22 cellular contexts compared by ENCODE assay signal in the genomic region with DNA sequence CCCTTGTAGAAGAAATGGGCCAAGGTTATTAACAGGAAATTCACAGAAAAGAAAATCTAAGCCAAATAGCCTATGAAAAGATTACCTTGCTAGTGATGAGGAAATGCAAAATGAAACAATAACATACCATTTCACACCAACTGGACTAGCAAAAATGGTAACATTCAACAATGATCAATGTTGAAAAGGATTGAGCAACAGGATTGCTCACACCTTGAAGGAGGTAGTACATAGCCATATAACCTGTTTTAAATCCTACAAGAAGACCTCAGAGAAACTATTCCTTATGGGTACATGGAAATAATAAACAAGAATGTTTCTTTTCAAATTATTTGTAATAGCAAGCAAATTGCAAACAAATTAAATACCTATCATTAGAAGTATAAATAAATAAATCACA.
DNase-seq lines count a peak whose midpoint lies in the region; ATAC-seq, FAIRE-seq and TF ChIP-seq lines count a peak whose summit lies in the region.
"Had no signal": no experiment of that assay in that cellular context is flagged by ENCODE, and none has a peak within 500 bp of the region (broad histone marks: within the 10 kb centered on the region; RNA-seq: fewer than 3 reads in every experiment).

No MANE protein-coding gene starts in this region.

- H3K27ac Mint-ChIP-seq in Caco-2 (ENCODE audit: unreplicated experiment): no peak overlapping the region
- H3K27ac Mint-ChIP-seq: B cell; CD14-positive monocyte; CD4-positive, alpha-beta memory T cell; CD4-positive, CD25-positive, alpha-beta regulatory T cell; CD8-positive, alpha-beta memory T cell had no signal

- intact Hi-C loops in Caco-2 (cut with micrococcal nuclease; ENCODE audit: unreplicated experiment) (no loop called here), pancreas (cut with DNase I) (no loop called here)

- DNase-seq in bronchial epithelial cell (ENCODE audit: low read depth) (peak; percentile 46), Caco-2 (no peak), pancreas (no peak), retina (no peak)
- DNase-seq: 8988T; AML-193; Calu3; CD4-positive, alpha-beta memory T cell; CD4-positive, CD25-positive, alpha-beta regulatory T cell; CD8-positive, alpha-beta memory T cell; COR-L47; DMS79 treated with DMSO at 0.1 percent for 48 hours; GF-D8 had no signal

- ATAC-seq in esophagus mucosa (peak; percentile 64), pancreas (no peak)

- H3K36me3 ChIP-seq in bronchial epithelial cell (ENCODE audit: control insufficient read depth, insufficient read depth, low read length) (no peaks in the 10 kb centered on the region), Caco-2 (ENCODE audit: control insufficient read depth, insufficient read depth, low read length) (no peaks in the 10 kb centered on the region), pancreas (no peaks in the 10 kb centered on the region)
- H3K36me3 ChIP-seq: BLaER1 treated with 17β-estradiol and CSF1 and Interleukin-3, amounts not matched to agents 10 nM and 100 nM had no signal

- no peak overlapping the region for H3K27ac ChIP-seq in pancreas
- H3K27ac ChIP-seq: BLaER1 treated with 17β-estradiol and CSF1 and Interleukin-3, amounts not matched to agents 10 nM and 100 nM had no signal

- no peak for FAIRE-seq in bronchial epithelial cell (lab: Jason Lieb, UNC)
- FAIRE-seq in pancreas (lab: Jason Lieb, UNC): no peak
- FAIRE-seq: A204.1, D721Med, G401.6, GM12891, GM19239 had no signal

- H3K9me3 ChIP-seq in Caco-2 (no peaks in the 10 kb centered on the region), pancreas (no peaks in the 10 kb centered on the region)
- H3K9me3 ChIP-seq: BLaER1 treated with 17β-estradiol and CSF1 and Interleukin-3, amounts not matched to agents 10 nM and 100 nM had no signal

- H3K4me1 ChIP-seq in Caco-2 (no peaks in the 10 kb centered on the region), pancreas (no peaks in the 10 kb centered on the region)
- H3K4me1 ChIP-seq: BLaER1 treated with 17β-estradiol and CSF1 and Interleukin-3, amounts not matched to agents 10 nM and 100 nM had no signal

- no peaks in the 10 kb centered on the region for H3K4me1 Mint-ChIP-seq in Caco-2 (ENCODE audit: low read depth, unreplicated experiment)
- H3K4me1 Mint-ChIP-seq: B cell; CD14-positive monocyte; CD4-positive, alpha-beta memory T cell; CD4-positive, CD25-positive, alpha-beta regulatory T cell; CD8-positive, alpha-beta memory T cell had no signal

- no peaks in the 10 kb centered on the region for H3K9me3 Mint-ChIP-seq in Caco-2 (ENCODE audit: unreplicated experiment)

- H3K4me3 Mint-ChIP-seq in Caco-2 (ENCODE audit: unreplicated experiment): no peak overlapping the region
- H3K4me3 Mint-ChIP-seq: B cell; CD14-positive monocyte; CD4-positive, alpha-beta memory T cell; CD4-positive, CD25-positive, alpha-beta regulatory T cell; CD8-positive, alpha-beta memory T cell had no signal

- H3K36me3 Mint-ChIP-seq in Caco-2 (ENCODE audit: insufficient read depth, unreplicated experiment): no peaks in the 10 kb centered on the region
- H3K36me3 Mint-ChIP-seq: CD14-positive monocyte; CD4-positive, alpha-beta memory T cell; CD4-positive, CD25-positive, alpha-beta regulatory T cell; CD8-positive, alpha-beta memory T cell had no signal

- H3K4me3 ChIP-seq in bronchial epithelial cell (ENCODE audit: low read depth, low read length) (no peak overlapping the region), Caco-2 (ENCODE audit: low read depth, low read length) (no peak overlapping the region), pancreas (no peak overlapping the region)
- H3K4me3 ChIP-seq: BLaER1 treated with 17β-estradiol and CSF1 and Interleukin-3, amounts not matched to agents 10 nM and 100 nM had no signal

- no peaks in the 10 kb centered on the region for H3K27me3 ChIP-seq in bronchial epithelial cell (ENCODE audit: control insufficient read depth, insufficient read depth, low read length)
- H3K27me3 ChIP-seq in Caco-2 (replicated peaks; ENCODE audit: control insufficient read depth, insufficient read depth, low read length): no peaks in the 10 kb centered on the region
- H3K27me3 ChIP-seq in pancreas: no peaks in the 10 kb centered on the region
- H3K27me3 ChIP-seq: BLaER1 treated with 17β-estradiol and CSF1 and Interleukin-3, amounts not matched to agents 10 nM and 100 nM had no signal

- CTCF ChIA-PET in Caco-2 (lab: Charles Lee): no interaction called here

- TF ChIP-seq CTCF in bronchial epithelial cell (IDR thresholded peaks at IDR 0.05; ENCODE audit: insufficient read depth, low read length, severe bottlenecking) (no peak), Caco-2 (IDR thresholded peaks at IDR 0.05; ENCODE audit: insufficient read depth in 1 of 2, low read depth in 1 of 2, low read length in 1 of 2, severe bottlenecking in 1 of 2, unreplicated experiment in 1 of 2) (no peak), pancreas (IDR thresholded peaks at IDR 0.05) (no peak)

- BruUV-seq in Caco-2 (replicated peaks; lab: Mats Ljungman, UMichigan): no TSS peak

- peaks cover 10% of the 10 kb centered on the region for H3K27me3 Mint-ChIP-seq in Caco-2 (ENCODE audit: insufficient read depth, unreplicated experiment)

- POLR2A ChIA-PET in Caco-2 (lab: Charles Lee): no interaction called here
